In the genomic region with DNA sequence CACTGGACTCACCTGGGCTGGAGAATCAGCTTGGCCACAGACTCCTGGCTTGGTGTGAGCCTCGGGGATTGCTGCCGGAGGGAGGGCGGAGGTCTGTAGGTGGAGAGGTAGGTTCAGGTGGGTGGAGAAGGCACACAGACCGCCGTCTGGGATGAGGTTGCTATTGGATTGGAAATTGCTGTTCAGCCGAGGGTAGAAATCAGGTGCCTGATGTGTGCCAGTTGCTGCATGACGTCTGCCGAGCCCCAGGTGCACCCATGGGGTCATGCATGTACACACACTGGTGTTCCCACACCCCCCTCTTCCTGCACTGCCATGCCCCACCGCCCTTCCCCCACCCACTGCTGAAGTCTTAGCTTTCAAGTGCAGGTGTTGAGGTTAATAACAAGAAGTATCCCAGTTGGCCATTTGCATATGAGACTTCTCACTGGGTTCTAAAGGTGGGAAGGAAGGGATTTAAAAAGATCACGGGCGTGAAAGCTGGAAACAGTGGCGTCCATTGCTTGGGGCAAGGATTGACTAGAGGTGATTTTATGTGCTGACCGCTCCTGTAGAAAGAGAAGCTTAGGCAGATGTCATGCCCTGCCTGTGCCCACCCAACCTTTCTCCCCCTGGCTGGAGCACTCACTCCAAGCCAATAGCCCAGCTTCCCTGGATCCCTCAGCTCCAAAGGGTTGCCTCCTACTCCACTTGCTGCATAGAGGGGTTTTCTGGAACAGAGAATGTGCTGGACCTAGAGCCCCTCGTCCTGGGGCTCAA, we compare ENCODE assay signal across 8 cellular contexts.
DNase-seq lines count a peak whose midpoint lies in the region; ATAC-seq and TF ChIP-seq lines count a peak whose summit lies in the region.

No MANE protein-coding gene starts in this region.

- no peak overlapping the region for H3K23ac ChIP-seq in H9 (ENCODE audit: insufficient read length, low read depth, low read length)

- H3K4me3 Mint-ChIP-seq in H9 (peak overlapping the region in 1 of 2 experiments; percentile 31; a peak in 2 of 5 replicates), neural crest cell (peak overlapping the region; percentile 68)

- no peaks in the 10 kb centered on the region for H4K20me1 ChIP-seq in H9 (ENCODE audit: control insufficient read depth, insufficient read depth, insufficient read length)

- no peaks in the 10 kb centered on the region for H3K27me3 Mint-ChIP-seq in H9 (ENCODE audit: low read depth)
- H3K27me3 Mint-ChIP-seq in neural crest cell (ENCODE audit: low read depth) = peaks cover 5% of the 10 kb centered on the region

- ATAC-seq in GM18909 (IDR thresholded peaks at IDR 0.05; ENCODE audit: poor library complexity, unreplicated experiment) (peak; percentile 66), GM19452 (IDR thresholded peaks at IDR 0.05; ENCODE audit: unreplicated experiment) (no peak)

- no peak overlapping the region for H3K56ac ChIP-seq in H9 (ENCODE audit: insufficient read length, low read depth, low read length)

- H4K5ac ChIP-seq in H9 (ENCODE audit: insufficient read length, low read depth, low read length) = no peak overlapping the region

- H3K4ac ChIP-seq in H9 (ENCODE audit: low read depth, low read length) = no peak overlapping the region

- H3K9me3 Mint-ChIP-seq in H9 (no peaks in the 10 kb centered on the region), neural crest cell (no peaks in the 10 kb centered on the region)

- H4K91ac ChIP-seq in H9 (ENCODE audit: insufficient read length, low read depth, low read length) = no peak overlapping the region

- no peak overlapping the region for H3K4me2 ChIP-seq in H9 (ENCODE audit: insufficient read depth, insufficient read length, low read length)

- H2BK12ac ChIP-seq in H9 (ENCODE audit: insufficient read length, low read depth, low read length) = no peak overlapping the region

- H2BK5ac ChIP-seq in H9 (ENCODE audit: insufficient read length, low read length) = no peak overlapping the region

- no peak for TF ChIP-seq CTCF in H9 (conservative IDR thresholded peaks at IDR 0.05)
- TF ChIP-seq CTCF in neural crest cell (conservative IDR thresholded peaks at IDR 0.05) = no peak

- H3K4me1 ChIP-seq in H9 (ENCODE audit: insufficient read depth, low read length) = peaks cover 14% of the 10 kb centered on the region; the same call in 1 of the 2 replicates

- H3K27ac Mint-ChIP-seq in H9 (peak overlapping the region; percentile 84 to 92 (median 90); a peak in 5 of 7 replicates), neural crest cell (ENCODE audit: unreplicated experiment) (peak overlapping the region; percentile 73)

- H3K27ac ChIP-seq in H9 (ENCODE audit: insufficient read length, low read depth, low read length) = no peak overlapping the region

- H3K18ac ChIP-seq in H9 (ENCODE audit: insufficient read length, low read depth, low read length) = no peak overlapping the region

- H2AFZ ChIP-seq in H9 (ENCODE audit: low read length) = no peak overlapping the region

- H3K4me1 Mint-ChIP-seq in H9 = peaks cover 77 to 89% of the 10 kb centered on the region in 2 experiments
- H3K4me1 Mint-ChIP-seq in neural crest cell = peaks cover 100% of the 10 kb centered on the region

- H2BK120ac ChIP-seq in H9 (ENCODE audit: low read depth, low read length, poor library complexity, severe bottlenecking) = no peak overlapping the region

- no peak overlapping the region for H3K9ac ChIP-seq in H9 (ENCODE audit: extremely low read depth, insufficient read length, low read length)

- no peak overlapping the region for H2BK15ac ChIP-seq in H9 (ENCODE audit: low read depth, low read length)

- no peaks in the 10 kb centered on the region for H3K27me3 ChIP-seq in H9 (ENCODE audit: insufficient read depth, low read length)

- no CpG with 5 or more reads among the region's 14 CpGs for WGBS in H9 (ENCODE audit: extremely low coverage, insufficient read length, low lambda C conversion rate)

- no peak overlapping the region for H3K14ac ChIP-seq in H9 (ENCODE audit: insufficient read depth, low read length)

- H3K23me2 ChIP-seq in H9 (ENCODE audit: insufficient read length, low read depth, low read length, poor library complexity, severe bottlenecking) = no peaks in the 10 kb centered on the region

- no peak overlapping the region for H2BK20ac ChIP-seq in H9 (ENCODE audit: low read depth, low read length, poor library complexity, severe bottlenecking)

- H3K9me3 ChIP-seq in H9 (ENCODE audit: control insufficient read depth, low read depth, low read length) = no peaks in the 10 kb centered on the region

- no peaks in the 10 kb centered on the region for H3K36me3 Mint-ChIP-seq in H9 (ENCODE audit: insufficient read depth in 1 of 3, low read depth in 3 of 3)
- no peaks in the 10 kb centered on the region for H3K36me3 Mint-ChIP-seq in neural crest cell (ENCODE audit: low read depth)

- no peak overlapping the region for H3T11ph ChIP-seq in H9 (ENCODE audit: low read length)

- no peak overlapping the region for H4K8ac ChIP-seq in H9 (replicated peaks; ENCODE audit: insufficient read length, low read depth, low read length)

- DNase-seq in H9 = no peak
- DNase-seq in NCI-H526 treated with DMSO at 0.1 percent for 48 hours (lab: John Stamatoyannopoulos, UW) = peak; percentile 96
- no peak for DNase-seq in neural crest cell (ENCODE audit: low read depth, low spot score)
- DNase-seq in NCI-H774 (lab: John Stamatoyannopoulos, UW) = no peak
- DNase-seq in NCI-H1436 (lab: John Stamatoyannopoulos, UW) = no peak
- no peak for DNase-seq in activated CD8-positive, alpha-beta memory T cell treated with anti-CD3 and anti-CD28 coated beads, Interleukin-2, amount 50 U/mL, for 4 hours

- no peaks in the 10 kb centered on the region for H3K79me1 ChIP-seq in H9 (ENCODE audit: insufficient read depth, low read depth, low read length, poor library complexity, severe bottlenecking)

- no peak overlapping the region for H2AK5ac ChIP-seq in H9 (ENCODE audit: insufficient read length, low read length)

- H3K79me2 ChIP-seq in H9 (ENCODE audit: insufficient read depth, low read length) = no peaks in the 10 kb centered on the region
